In genomic region chr11:64760759-64761417, GRCh38 we compare ENCODE assay signal across 1 cellular context.
TF ChIP-seq lines count a peak whose summit lies in the region.

No MANE protein-coding gene starts in this region.

TF ChIP-seq in H1, 55 proteins besides CTCF, POLR2A, EP300 and RAD21:
- TF ChIP-seq RXRA (IDR thresholded peaks at IDR 0.05; ENCODE audit: insufficient read depth, low read depth, low read length): no peak
- TF ChIP-seq BRCA1 (IDR thresholded peaks at IDR 0.05; ENCODE audit: low read depth, low read length): no peak
- peak; percentile 97 for TF ChIP-seq KDM1A (IDR thresholded peaks at IDR 0.05; ENCODE audit: borderline replicate concordance, low read length)
- 0 out of 4 replicates have a peak, but pooled peaks of 1 of the 2 experiments have one; percentile 71 for TF ChIP-seq HDAC2 (IDR thresholded peaks at IDR 0.05; ENCODE audit: borderline replicate concordance in 1 of 2, low read depth in 2 of 2, low read length in 2 of 2)
